In the genomic region with DNA sequence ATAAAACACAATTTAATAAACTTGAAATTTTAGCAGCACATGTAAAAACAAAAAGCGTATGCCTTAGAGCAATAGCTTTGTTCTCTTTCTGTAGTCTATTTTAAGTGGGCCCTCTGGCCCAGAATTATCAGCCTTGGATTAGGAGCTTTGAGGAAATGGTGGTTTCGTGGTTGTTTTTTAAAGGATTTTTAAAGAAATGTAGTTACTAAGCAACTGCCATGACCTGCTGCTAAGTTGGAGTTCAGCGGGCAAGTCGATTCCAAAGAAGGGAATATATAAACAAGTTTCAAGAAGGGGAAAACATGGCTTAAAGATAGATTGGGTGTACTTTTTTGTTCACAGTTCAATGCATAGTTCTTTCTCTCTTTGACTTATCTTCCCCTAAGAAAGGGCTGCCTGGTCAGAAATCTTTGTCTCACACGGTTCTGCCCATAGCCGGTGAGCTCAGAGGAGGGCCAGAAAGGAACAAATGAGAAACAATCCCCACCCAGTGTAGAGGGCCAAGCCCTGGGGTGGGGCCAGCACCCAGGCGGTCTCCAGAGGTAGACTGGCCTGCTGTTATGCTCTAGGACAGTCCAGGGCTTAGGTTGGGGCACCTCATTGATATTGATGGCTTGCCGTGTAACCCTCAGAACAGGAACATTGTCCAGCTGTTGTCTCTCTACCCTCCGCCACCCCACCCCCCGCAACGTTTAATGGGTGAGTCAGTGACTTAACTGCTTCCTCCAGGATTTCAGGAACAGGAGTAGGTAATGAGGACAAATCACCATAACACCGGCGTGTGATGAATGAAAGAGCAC, we compare ENCODE assay signal across 10 cellular contexts. TPM values are rescaled to one million over a fixed set of nuclear protein-coding genes. Genes with fewer than 3 reads are reported as not detected.
DNase-seq lines count a peak whose midpoint lies in the region; ATAC-seq and TF ChIP-seq lines count a peak whose summit lies in the region.
"Had no signal": no experiment of that assay in that cellular context is flagged by ENCODE, and none has a peak within 500 bp of the region (broad histone marks: within the 10 kb centered on the region; RNA-seq: fewer than 3 reads in every experiment).

No MANE protein-coding gene starts in this region.

- H3K9me3 ChIP-seq in SK-N-SH: no peaks in the 10 kb centered on the region
- H3K9me3 ChIP-seq in heart right ventricle: no peaks in the 10 kb centered on the region
- H3K9me3 ChIP-seq in smooth muscle cell (replicated peaks; ENCODE audit: low read depth): no peaks in the 10 kb centered on the region
- H3K9me3 ChIP-seq in CD4-positive, alpha-beta T cell (ENCODE audit: control insufficient read depth, low read length): no peaks in the 10 kb centered on the region

- DNase-seq in HT1080 (ENCODE audit: low read depth) (peak; percentile 83), SK-N-SH (no peak), heart right ventricle (peak in 1 of 2 donors; percentile 6), smooth muscle cell (lab: John Stamatoyannopoulos, UW; ENCODE audit: unreplicated experiment) (no peak), UCSD-AML1 (lab: John Stamatoyannopoulos, UW; ENCODE audit: unreplicated experiment) (no peak)
- no peak for DNase-seq in CD4-positive, alpha-beta T cell
- DNase-seq: effector CD4-positive, alpha-beta T cell had no signal

- no peak overlapping the region for H3K4me3 Mint-ChIP-seq in CD4-positive, alpha-beta T cell
- H3K4me3 Mint-ChIP-seq: IgD-negative memory B cell had no signal

- POLR2A ChIA-PET in SK-N-SH (lab: Yijun Ruan, JAX): no interaction called here
- POLR2A ChIA-PET in CD4-positive, alpha-beta T cell (lab: Charles Lee): no interaction called here

- no peak overlapping the region for H3K27ac Mint-ChIP-seq in CD4-positive, alpha-beta T cell
- H3K27ac Mint-ChIP-seq: IgD-negative memory B cell had no signal

- H3K9me3 Mint-ChIP-seq in CD4-positive, alpha-beta T cell: no peaks in the 10 kb centered on the region
- H3K9me3 Mint-ChIP-seq: IgD-negative memory B cell had no signal

- H3K79me2 ChIP-seq in SK-N-SH (ENCODE audit: insufficient read depth) (no peaks in the 10 kb centered on the region), smooth muscle cell (ENCODE audit: low read depth) (no peaks in the 10 kb centered on the region)

- H3F3A ChIP-seq in SK-N-SH (replicated peaks; ENCODE audit: insufficient read depth) (peaks cover 10% of the 10 kb centered on the region), smooth muscle cell (ENCODE audit: low read depth) (no peaks in the 10 kb centered on the region)

- H3K4me1 ChIP-seq in SK-N-SH (ENCODE audit: control insufficient read depth in 1 of 2, insufficient read depth in 2 of 2, low read depth in 1 of 2, low read length in 1 of 2): peaks cover 0 to 20% of the 10 kb centered on the region in 2 experiments; a peak in 3 of 4 replicates
- H3K4me1 ChIP-seq in heart right ventricle: peaks cover 2 to 51% (median 27%) of the 10 kb centered on the region in 9 donors
- peaks cover 52% of the 10 kb centered on the region for H3K4me1 ChIP-seq in smooth muscle cell (ENCODE audit: low read depth)

- no peak; a peak in 1 of 4 replicates for TF ChIP-seq EP300 in SK-N-SH (IDR thresholded peaks at IDR 0.05; ENCODE audit: borderline replicate concordance in 1 of 2, low read depth in 1 of 2, low read length in 1 of 2)

- peaks cover 4% of the 10 kb centered on the region for H3K4me1 Mint-ChIP-seq in CD4-positive, alpha-beta T cell (ENCODE audit: low read depth)

- no peaks in the 10 kb centered on the region for H3K27me3 ChIP-seq in SK-N-SH (ENCODE audit: insufficient read depth)
- peaks cover 0 to 64% (median 0%) of the 10 kb centered on the region in 7 donors for H3K27me3 ChIP-seq in heart right ventricle
- H3K27me3 ChIP-seq in smooth muscle cell (ENCODE audit: low read depth): no peaks in the 10 kb centered on the region
- no peaks in the 10 kb centered on the region for H3K27me3 ChIP-seq in CD4-positive, alpha-beta T cell (ENCODE audit: control insufficient read depth, insufficient read depth, low read length)

- peak overlapping the region; percentile 65; the same call in 1 of the 2 replicates for H3K4me2 ChIP-seq in SK-N-SH
- peak overlapping the region; percentile 81 for H3K4me2 ChIP-seq in smooth muscle cell

- H3K4me3 ChIP-seq in SK-N-SH (ENCODE audit: low read depth in 2 of 2, low read length in 1 of 2): peak overlapping the region in 1 of 2 experiments; percentile 11; a peak in 1 of 4 replicates
- no peak overlapping the region for H3K4me3 ChIP-seq in heart right ventricle
- H3K4me3 ChIP-seq in smooth muscle cell: peak overlapping the region; percentile 28

- H3K36me3 ChIP-seq in SK-N-SH (replicated peaks in 1 of 2; ENCODE audit: control insufficient read depth in 1 of 2, insufficient read depth in 2 of 2, low read length in 1 of 2): peaks cover 0 to 3% of the 10 kb centered on the region in 2 experiments
- H3K36me3 ChIP-seq in heart right ventricle: no peaks in the 10 kb centered on the region
- H3K36me3 ChIP-seq in smooth muscle cell (ENCODE audit: low read depth): no peaks in the 10 kb centered on the region

- intact Hi-C loops in heart right ventricle (cut with DNase I): loop anchor here in 1 of 10 donors (2.0 kb wide), 1 partner anchor 20 kb away; no protein-coding TSS in a partner anchor
- intact Hi-C loops in CD4-positive, alpha-beta T cell (cut with DNase I, micrococcal nuclease): no loop called here

- 19% methylated on average over 13 of the region's 13 CpGs for WGBS in SK-N-SH (ENCODE audit: low lambda C conversion rate)
- 37 to 42% methylated on average over 13 of the region's 13 CpGs for WGBS in heart right ventricle, 2 donors
- WGBS in smooth muscle cell (ENCODE audit: low lambda C conversion rate): 49% methylated on average over 13 of the region's 13 CpGs

- H3K27me3 Mint-ChIP-seq in CD4-positive, alpha-beta T cell: no peaks in the 10 kb centered on the region

- H3K9ac ChIP-seq in SK-N-SH: peak overlapping the region; percentile 27; the same call in 1 of the 2 replicates
- peak overlapping the region; percentile 93 for H3K9ac ChIP-seq in smooth muscle cell (ENCODE audit: low read depth)

- peaks cover 12% of the 10 kb centered on the region for H3K36me3 Mint-ChIP-seq in CD4-positive, alpha-beta T cell (ENCODE audit: low read depth)

- H4K20me1 ChIP-seq in SK-N-SH (ENCODE audit: insufficient read depth): no peaks in the 10 kb centered on the region
- H4K20me1 ChIP-seq in smooth muscle cell (ENCODE audit: low read depth): no peaks in the 10 kb centered on the region

- no peak for TF ChIP-seq RAD21 in SK-N-SH (IDR thresholded peaks at IDR 0.05; ENCODE audit: low read length)

- ATAC-seq in heart right ventricle (peak in 6 of 8 donors; percentile 17 to 55 (median 38)), HG02588 (IDR thresholded peaks at IDR 0.05; ENCODE audit: unreplicated experiment) (no peak), GM21526 (IDR thresholded peaks at IDR 0.05; ENCODE audit: low FRiP score, unreplicated experiment) (no peak)
- ATAC-seq in CD4-positive, alpha-beta T cell (ENCODE audit: poor library complexity): no peak

- no peak for TF ChIP-seq CTCF in SK-N-SH (IDR thresholded peaks at IDR 0.05)
- TF ChIP-seq CTCF in heart right ventricle (IDR thresholded peaks at IDR 0.05): no peak
- TF ChIP-seq CTCF in smooth muscle cell (IDR thresholded peaks at IDR 0.05; ENCODE audit: borderline replicate concordance, insufficient read depth, poor library complexity, severe bottlenecking): no peak
- no peak for TF ChIP-seq CTCF in CD4-positive, alpha-beta T cell (IDR thresholded peaks at IDR 0.05)

- peak overlapping the region; percentile 5 to 90; a peak in 2 of 4 replicates for H3K27ac ChIP-seq in SK-N-SH (ENCODE audit: low read depth in 2 of 2, low read length in 1 of 2)
- peak overlapping the region in 8 of 10 donors; percentile 0 to 80 (median 52) for H3K27ac ChIP-seq in heart right ventricle
- peak overlapping the region; percentile 99 for H3K27ac ChIP-seq in smooth muscle cell (ENCODE audit: low read depth)
- H3K27ac ChIP-seq in CD4-positive, alpha-beta T cell (ENCODE audit: low read depth, low read length): no peak overlapping the region

- H3K9me2 ChIP-seq in SK-N-SH: no peaks in the 10 kb centered on the region

- CTCF ChIA-PET in SK-N-SH (lab: Yijun Ruan, JAX): no interaction called here
- CTCF ChIA-PET in CD4-positive, alpha-beta T cell (lab: Charles Lee): no interaction called here

- H2AFZ ChIP-seq in SK-N-SH (ENCODE audit: low read depth) (peak overlapping the region; percentile 14; the same call in 1 of the 2 replicates), smooth muscle cell (ENCODE audit: low read depth) (no peak overlapping the region)

TF ChIP-seq in SK-N-SH, 30 proteins besides CTCF, POLR2A, EP300 and RAD21 (continues in another document):
- TF ChIP-seq TEAD4 (IDR thresholded peaks at IDR 0.05; ENCODE audit: borderline replicate concordance, insufficient read depth) (no peak), JUND (IDR thresholded peaks at IDR 0.05) (peak; percentile 53), POLR2AphosphoS5 (IDR thresholded peaks at IDR 0.05; ENCODE audit: low read depth, low read length) (peak; percentile 39; the same call in 1 of the 2 replicates), TCF12 (IDR thresholded peaks at IDR 0.05) (peak; percentile 76)

RNA-seq across cellular contexts. Expression of a gene that starts 32.5 kb away (rescaled TPM):
- total RNA-seq in HT1080 (2014; rRNA removed; shearing (Covaris generic)): 6.7 and 7.4 TPM in 2 replicates
- polyA plus RNA-seq in HT1080 (2015; cell fraction: cytosol; rRNA removed): 4.7 and 5.7 TPM in 2 replicates
- polyA plus RNA-seq in HT1080 (2015; cell fraction: nucleus; rRNA removed): 4.5 and 6.6 TPM in 2 replicates
- polyA plus RNA-seq in SK-N-SH (2012; rRNA removed): 11.7 TPM in 2 replicates
- 10.7 and 12.5 TPM in 2 replicates for polyA plus RNA-seq in SK-N-SH (2012; cell fraction: cytosol; rRNA removed)
- polyA plus RNA-seq in SK-N-SH (2012; cell fraction: nucleus; rRNA removed): 10.4 and 14.1 TPM in 2 replicates
- total RNA-seq in heart right ventricle: 10 to 100 TPM in 7 of 10 donors, 1 to 10 TPM in 3; 6.0 to 13.1 (median 10.9) TPM
- 1 to 10 TPM; 5.7 to 9.6 TPM for polyA plus RNA-seq in heart right ventricle
- total RNA-seq in smooth muscle cell: 30.6 and 39.6 TPM in 2 replicates
- 14.5 and 16.2 TPM in 2 replicates for polyA plus RNA-seq in smooth muscle cell
- total RNA-seq in CD4-positive, alpha-beta T cell: 1 to 10 TPM; 6.6 to 9.0 TPM

RNA-seq across cellular contexts. Expression of a gene that starts 54.0 kb away (rescaled TPM):
- 0.11 TPM in 1 of 2 replicates, not detected in the other for total RNA-seq in HT1080 (2014; rRNA removed; shearing (Covaris generic))
- not detected in 2 replicates for polyA plus RNA-seq in HT1080 (2015; cell fraction: cytosol; rRNA removed)
- polyA plus RNA-seq in HT1080 (2015; cell fraction: nucleus; rRNA removed): 0.20 TPM in 1 of 2 replicates, not detected in the other
- polyA plus RNA-seq in SK-N-SH (2012; rRNA removed): 0.06 and 0.08 TPM in 2 replicates
- polyA plus RNA-seq in SK-N-SH (2012; cell fraction: cytosol; rRNA removed): 0.03 and 0.04 TPM in 2 replicates
- 0.51 and 0.83 TPM in 2 replicates for polyA plus RNA-seq in SK-N-SH (2012; cell fraction: nucleus; rRNA removed)
- total RNA-seq in heart right ventricle: not detected
- polyA plus RNA-seq in heart right ventricle: not detected
- not detected in 2 replicates for total RNA-seq in smooth muscle cell
- polyA plus RNA-seq in smooth muscle cell: not detected in 2 replicates
- total RNA-seq in CD4-positive, alpha-beta T cell: not detected
- polyA plus RNA-seq: IgD-negative memory B cell had no signal

Comparison
In these comparisons a context has a peak if more than half of its experiments do, and no peak if none do; other contexts are left out.
1. ATAC-seq: peak in heart right ventricle (6 of 8); none in HG02588 (single experiment), CD4-positive, alpha-beta T cell (single experiment) and GM21526 (single experiment).